ENCODE assay signal across 17 cellular contexts in genomic region chr10:122544493-122544892, GRCh38. TPM values are rescaled to one million over a fixed set of nuclear protein-coding genes. Genes with fewer than 3 reads are reported as not detected.
DNase-seq lines count a peak whose midpoint lies in the region; ATAC-seq and TF ChIP-seq lines count a peak whose summit lies in the region.
"Had no signal": no experiment of that assay in that cellular context is flagged by ENCODE, and none has a peak within 500 bp of the region (broad histone marks: within the 10 kb centered on the region; RNA-seq: fewer than 3 reads in every experiment).

No MANE protein-coding gene starts in this region.

- H3K27ac ChIP-seq in BLaER1 = no peak overlapping the region
- H3K27ac ChIP-seq in DND-41 (ENCODE audit: low read length) = no peak overlapping the region
- no peak overlapping the region for H3K27ac ChIP-seq in mammary epithelial cell (ENCODE audit: insufficient read depth, low read depth, low read length)
- H3K27ac ChIP-seq: A549, C4-2B, PC-9, SJSA1 had no signal

- 100% methylated on average over 8 of the region's 8 CpGs for WGBS in mammary epithelial cell (ENCODE audit: low coverage, missing lambda C conversion rate)

- intact Hi-C loops in natural killer cell (cut with micrococcal nuclease) (no loop called here), mammary epithelial cell (cut with micrococcal nuclease) (no loop called here)

- H3K79me2 ChIP-seq in DND-41 (ENCODE audit: insufficient read depth, low read length) (no peaks in the 10 kb centered on the region), mammary epithelial cell (ENCODE audit: insufficient read depth, low read length) (no peaks in the 10 kb centered on the region)

- H3K4me1 Mint-ChIP-seq in central memory CD8-positive, alpha-beta T cell = peaks cover 39% of the 10 kb centered on the region
- peaks cover 14 to 19% of the 10 kb centered on the region in 2 donors for H3K4me1 Mint-ChIP-seq in natural killer cell

- peak overlapping the region; percentile 9 for H3K27ac Mint-ChIP-seq in central memory CD8-positive, alpha-beta T cell (ENCODE audit: low read depth)
- H3K27ac Mint-ChIP-seq in natural killer cell = no peak overlapping the region

- H4K20me1 ChIP-seq in BLaER1 (no peaks in the 10 kb centered on the region), DND-41 (ENCODE audit: insufficient read depth, low read length) (no peaks in the 10 kb centered on the region), mammary epithelial cell (ENCODE audit: insufficient read depth, low read length) (no peaks in the 10 kb centered on the region)

- no peaks in the 10 kb centered on the region for H3K27me3 Mint-ChIP-seq in central memory CD8-positive, alpha-beta T cell
- peaks cover 18 to 28% of the 10 kb centered on the region in 2 donors for H3K27me3 Mint-ChIP-seq in natural killer cell (ENCODE audit: low read depth in 2 of 2)

- H3K36me3 Mint-ChIP-seq in central memory CD8-positive, alpha-beta T cell (ENCODE audit: insufficient read depth) = no peaks in the 10 kb centered on the region
- no peaks in the 10 kb centered on the region for H3K36me3 Mint-ChIP-seq in natural killer cell

- H3K4me3 ChIP-seq in BLaER1 = no peak overlapping the region
- H3K4me3 ChIP-seq in DND-41 (ENCODE audit: low read depth in 1 of 2, low read length in 2 of 2) = no peak overlapping the region
- no peak overlapping the region for H3K4me3 ChIP-seq in mammary epithelial cell (replicated peaks in 1 of 3; ENCODE audit: insufficient read depth in 1 of 3, low read depth in 2 of 3, low read length in 3 of 3)
- H3K4me3 ChIP-seq: A549, MG63, PC-9, SJSA1 had no signal

- BruUV-seq in mammary epithelial cell (replicated peaks; lab: Mats Ljungman, UMichigan) = no TSS peak

- CTCF ChIA-PET in mammary epithelial cell (lab: Charles Lee; ENCODE audit: low non-redundant PET) = no interaction called here

- no peak overlapping the region for H3K4me3 Mint-ChIP-seq in central memory CD8-positive, alpha-beta T cell
- no peak overlapping the region for H3K4me3 Mint-ChIP-seq in natural killer cell

- peak; percentile 9 for DNase-seq in DND-41
- no peak for DNase-seq in central memory CD8-positive, alpha-beta T cell (ENCODE audit: low spot score in 2 of 2)
- DNase-seq in natural killer cell = no peak
- DNase-seq in RPMI8226 = no peak
- DNase-seq in NOMO-1 (lab: John Stamatoyannopoulos, UW; ENCODE audit: unreplicated experiment in 2 of 2) = no peak
- DNase-seq in mammary epithelial cell = no peak
- DNase-seq: H7, MG63, NCI-H1417, NCI-H1930, NCI-H748 treated with DMSO at 0.1 percent for 48 hours, PC-9 had no signal

- H3K4me1 ChIP-seq in BLaER1 = peaks cover 79% of the 10 kb centered on the region
- peaks cover 29% of the 10 kb centered on the region for H3K4me1 ChIP-seq in DND-41 (ENCODE audit: insufficient read depth, low read length)
- H3K4me1 ChIP-seq in mammary epithelial cell (ENCODE audit: insufficient read depth, low read length) = peaks cover 17% of the 10 kb centered on the region
- H3K4me1 ChIP-seq: SJSA1 had no signal

- TF ChIP-seq CTCF in DND-41 (IDR thresholded peaks at IDR 0.05; ENCODE audit: borderline replicate concordance, extremely low read depth, low read length, poor library complexity, severe bottlenecking) (no peak), natural killer cell (IDR thresholded peaks at IDR 0.05) (no peak), mammary epithelial cell (conservative IDR thresholded peaks at IDR 0.05 in 1 of 2, IDR thresholded peaks at IDR 0.05 in 1 of 2; ENCODE audit: extremely low read depth in 1 of 2, insufficient read depth in 1 of 2, low read depth in 1 of 2, low read length in 2 of 2) (no peak)

- ATAC-seq in DND-41 (ENCODE audit: insufficient read depth, low read depth) = 0 out of 3 replicates have a peak, but pooled peaks have one; percentile 39
- peak; percentile 46 for ATAC-seq in central memory CD8-positive, alpha-beta T cell (replicated peaks; ENCODE audit: extremely low read depth, poor library complexity, severe bottlenecking)
- ATAC-seq in natural killer cell = peak in 2 of 3 donors; percentile 57 to 77
- ATAC-seq in HG02588 (IDR thresholded peaks at IDR 0.05; ENCODE audit: unreplicated experiment) = no peak
- ATAC-seq: A549 had no signal

- no peaks in the 10 kb centered on the region for H3K9me3 ChIP-seq in BLaER1
- no peaks in the 10 kb centered on the region for H3K9me3 ChIP-seq in DND-41 (ENCODE audit: insufficient read depth, low read length, severe bottlenecking)
- H3K9me3 ChIP-seq in mammary epithelial cell (replicated peaks; ENCODE audit: insufficient read depth, low read length) = no peaks in the 10 kb centered on the region
- H3K9me3 ChIP-seq: A549, MG63, SJSA1 had no signal

- in situ Hi-C loops in mammary epithelial cell (cut with MboI; ENCODE audit: low sequenced_read_pairs in 2 of 2) = no loop called here

- dilution Hi-C loops in mammary epithelial cell (cut with HindIII; ENCODE audit: low sequenced_read_pairs) = no loop called here

- H3K9ac ChIP-seq in BLaER1 (no peak overlapping the region; the same call in 1 of the 2 replicates), DND-41 (ENCODE audit: low read depth, low read length) (no peak overlapping the region), mammary epithelial cell (ENCODE audit: insufficient read depth, low read length) (no peak overlapping the region)

- H3K4me2 ChIP-seq in BLaER1 = peak overlapping the region; percentile 76
- no peak overlapping the region for H3K4me2 ChIP-seq in DND-41 (ENCODE audit: insufficient read depth, low read length)
- H3K4me2 ChIP-seq in mammary epithelial cell (ENCODE audit: insufficient read depth, low read depth, low read length) = no peak overlapping the region
- H3K4me2 ChIP-seq: A549, PC-9 had no signal

- H3K27me3 ChIP-seq in BLaER1 (no peaks in the 10 kb centered on the region), DND-41 (ENCODE audit: insufficient read depth, low read length, poor library complexity) (no peaks in the 10 kb centered on the region), mammary epithelial cell (ENCODE audit: insufficient read depth, low read length) (no peaks in the 10 kb centered on the region)
- H3K27me3 ChIP-seq: MG63, SJSA1 had no signal

- no peaks in the 10 kb centered on the region for H3K36me3 ChIP-seq in BLaER1
- H3K36me3 ChIP-seq in DND-41 (ENCODE audit: insufficient read depth, low read length) = no peaks in the 10 kb centered on the region
- H3K36me3 ChIP-seq in mammary epithelial cell (ENCODE audit: insufficient read depth, low read length) = no peaks in the 10 kb centered on the region
- H3K36me3 ChIP-seq: MG63, SJSA1 had no signal

- H3K9me3 Mint-ChIP-seq in central memory CD8-positive, alpha-beta T cell = no peaks in the 10 kb centered on the region
- H3K9me3 Mint-ChIP-seq in natural killer cell = no peaks in the 10 kb centered on the region

- H2AFZ ChIP-seq in DND-41 (ENCODE audit: low read depth, low read length) (no peak overlapping the region), mammary epithelial cell (ENCODE audit: low read depth, low read length) (no peak overlapping the region)
- H2AFZ ChIP-seq: PC-9 had no signal

RNA-seq across cellular contexts. Expression of gene DMBT1, which starts 16.1 kb away (rescaled TPM):
- total RNA-seq in natural killer cell (not detected), mammary epithelial cell (under 1 TPM; 0.24 to 0.33 TPM)
- 1.1 TPM for polyA plus RNA-seq in mammary epithelial cell
- polyA minus RNA-seq in mammary epithelial cell = 1.6 TPM
- total RNA-seq: SJSA1 had no signal
